ENCODE assay signal across 1 cellular context in genomic region chr11:27208846-27209245, GRCh38.
TF ChIP-seq lines count a peak whose summit lies in the region.

No MANE protein-coding gene starts in this region.

TF ChIP-seq in IMR-90, 13 proteins besides CTCF, POLR2A, EP300 and RAD21 (continued from another document):
- TF ChIP-seq, protein P1, sequence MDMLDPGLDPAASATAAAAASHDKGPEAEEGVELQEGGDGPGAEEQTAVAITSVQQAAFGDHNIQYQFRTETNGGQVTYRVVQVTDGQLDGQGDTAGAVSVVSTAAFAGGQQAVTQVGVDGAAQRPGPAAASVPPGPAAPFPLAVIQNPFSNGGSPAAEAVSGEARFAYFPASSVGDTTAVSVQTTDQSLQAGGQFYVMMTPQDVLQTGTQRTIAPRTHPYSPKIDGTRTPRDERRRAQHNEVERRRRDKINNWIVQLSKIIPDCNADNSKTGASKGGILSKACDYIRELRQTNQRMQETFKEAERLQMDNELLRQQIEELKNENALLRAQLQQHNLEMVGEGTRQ (IDR thresholded peaks at IDR 0.05; ENCODE audit: low read depth, low read length), result no peak
- TF ChIP-seq MAFK (IDR thresholded peaks at IDR 0.05; ENCODE audit: low read depth, low read length), result no peak
